10 cellular contexts compared by ENCODE assay signal in genomic region chr2:216596234-216596985, GRCh38. TPM values are rescaled to one million over a fixed set of nuclear protein-coding genes. Genes with fewer than 3 reads are reported as not detected.
DNase-seq lines count a peak whose midpoint lies in the region; ATAC-seq and TF ChIP-seq lines count a peak whose summit lies in the region.
"Had no signal": no experiment of that assay in that cellular context is flagged by ENCODE, and none has a peak within 500 bp of the region (broad histone marks: within the 10 kb centered on the region; RNA-seq: fewer than 3 reads in every experiment).

No MANE protein-coding gene starts in this region.

- no peaks in the 10 kb centered on the region for H3K9me3 ChIP-seq in BE2C
- H3K9me3 ChIP-seq: colonic mucosa had no signal

- no peaks in the 10 kb centered on the region for H3K36me3 Mint-ChIP-seq in natural killer cell treated with Interleukin-12 subunit alpha and Interleukin-12 subunit beta and Interleukin-15 and Interleukin-18, amount 100 ng/mL, for 72 hours

- H3K4me1 ChIP-seq in BE2C: no peaks in the 10 kb centered on the region; the same call in 1 of the 2 replicates
- H3K4me1 ChIP-seq: colonic mucosa had no signal

- peak overlapping the region; percentile 1; the same call in 1 of the 2 replicates for H3K4me3 ChIP-seq in BE2C (ENCODE audit: low read depth, low read length)
- H3K4me3 ChIP-seq: colonic mucosa had no signal

- no peaks in the 10 kb centered on the region for H3K4me1 Mint-ChIP-seq in natural killer cell treated with Interleukin-12 subunit alpha and Interleukin-12 subunit beta and Interleukin-15 and Interleukin-18, amount 100 ng/mL, for 72 hours (ENCODE audit: low read depth in 2 of 2)

- H3K27ac Mint-ChIP-seq in natural killer cell treated with Interleukin-12 subunit alpha and Interleukin-12 subunit beta and Interleukin-15 and Interleukin-18, amount 100 ng/mL, for 72 hours: no peak overlapping the region

- ATAC-seq in left lobe of liver (peak; percentile 54), HG03520 (IDR thresholded peaks at IDR 0.05; ENCODE audit: unreplicated experiment) (no peak)
- ATAC-seq in natural killer cell treated with Interleukin-12 subunit alpha and Interleukin-12 subunit beta and Interleukin-15 and Interleukin-18, amount 100 ng/mL, for 72 hours: no peak

- no peaks in the 10 kb centered on the region for H3K36me3 ChIP-seq in BE2C
- H3K36me3 ChIP-seq: colonic mucosa had no signal

- no peak overlapping the region for H3K4me3 Mint-ChIP-seq in natural killer cell treated with Interleukin-12 subunit alpha and Interleukin-12 subunit beta and Interleukin-15 and Interleukin-18, amount 100 ng/mL, for 72 hours

- peak; percentile 35 for DNase-seq in BE2C
- DNase-seq in NCI-H1092 (lab: John Stamatoyannopoulos, UW): peak; percentile 30
- DNase-seq in amniotic epithelial cell (ENCODE audit: low read depth): peak; percentile 66
- no peak for DNase-seq in left lobe of liver (ENCODE audit: low spot score)
- DNase-seq in activated CD4-positive, alpha-beta T cell treated with anti-CD3 and anti-CD28 coated beads, Interleukin-2, amount 50 U/mL, for 4 hours: no peak
- no peak for DNase-seq in inferior parietal cortex (ENCODE audit: extremely low spot score)
- no peak for DNase-seq in natural killer cell treated with Interleukin-12 subunit alpha and Interleukin-12 subunit beta and Interleukin-15 and Interleukin-18, amount 100 ng/mL, for 72 hours (ENCODE audit: low spot score)
- DNase-seq: colonic mucosa, GDM1 had no signal

- peaks cover 7 to 9% of the 10 kb centered on the region in 2 donors for H3K27me3 Mint-ChIP-seq in natural killer cell treated with Interleukin-12 subunit alpha and Interleukin-12 subunit beta and Interleukin-15 and Interleukin-18, amount 100 ng/mL, for 72 hours

- no peak for TF ChIP-seq CTCF in BE2C (IDR thresholded peaks at IDR 0.05; ENCODE audit: low read depth, low read length)

- H3K27me3 ChIP-seq in BE2C: no peaks in the 10 kb centered on the region
- H3K27me3 ChIP-seq: colonic mucosa had no signal

- no peaks in the 10 kb centered on the region for H3K9me3 Mint-ChIP-seq in natural killer cell treated with Interleukin-12 subunit alpha and Interleukin-12 subunit beta and Interleukin-15 and Interleukin-18, amount 100 ng/mL, for 72 hours

RNA-seq across cellular contexts. Expression of gene IGFBP2, which starts 36.8 kb away (rescaled TPM):
- polyA plus RNA-seq in BE2C (2012; ENCODE audit: insufficient read depth, insufficient read length, low read depth): 1,157 TPM
- total RNA-seq in left lobe of liver: 404 TPM
- total RNA-seq in natural killer cell treated with Interleukin-12 subunit alpha and Interleukin-12 subunit beta and Interleukin-15 and Interleukin-18, amount 100 ng/mL, for 72 hours: under 1 TPM in 1 of 2 donors, not detected in 1; 0.81 TPM

Comparison
In these comparisons a context has a peak if more than half of its experiments do, and no peak if none do; other contexts are left out.
1. DNase-seq: peak in BE2C (single experiment), NCI-H1092 (single experiment) and amniotic epithelial cell (single experiment); none in left lobe of liver (single experiment), activated CD4-positive, alpha-beta T cell treated with anti-CD3 and anti-CD28 coated beads, Interleukin-2, amount 50 U/mL, for 4 hours (0 of 2), inferior parietal cortex (single experiment) and natural killer cell treated with Interleukin-12 subunit alpha and Interleukin-12 subunit beta and Interleukin-15 and Interleukin-18, amount 100 ng/mL, for 72 hours (single experiment).
2. RNA of gene IGFBP2, which starts 36.8 kb away (total RNA-seq): 404 TPM in left lobe of liver (single experiment); 0.81 TPM in natural killer cell treated with Interleukin-12 subunit alpha and Interleukin-12 subunit beta and Interleukin-15 and Interleukin-18, amount 100 ng/mL, for 72 hours; every median in the first group is over 100 times any median in the second.